8 cellular contexts compared by ENCODE assay signal in genomic region chr17:31936615-31937609, GRCh38. TPM values are rescaled to one million over a fixed set of nuclear protein-coding genes. Genes with fewer than 3 reads are reported as not detected.
A peak's percentile ranks its signal among the peaks of the same experiment; 100 is the strongest.
DNase-seq lines count a peak whose midpoint lies in the region; ATAC-seq and TF ChIP-seq lines count a peak whose summit lies in the region.
"Not testable (repeated sequence)": the region's sequence is repeated elsewhere in the genome, so short reads cannot be mapped to it uniquely, and the experiment has no call there.

SUZ12 (plus strand) TSS chr17:31937007; CDS start chr17:31937247, 240 bp downstream.

- ATAC-seq in GM18502 (IDR thresholded peaks at IDR 0.05; ENCODE audit: poor library complexity, unreplicated experiment) (peak; percentile 90), HG02943 (IDR thresholded peaks at IDR 0.05; ENCODE audit: low read depth, unreplicated experiment) (peak; percentile 78), right cardiac atrium (peak; percentile 100), psoas muscle (peak; percentile 100), upper lobe of right lung (peak; percentile 100)

- H3K27me3 ChIP-seq in right cardiac atrium (ENCODE audit: control insufficient read depth, insufficient read depth); psoas muscle (ENCODE audit: insufficient read depth in 3 of 3, low read length in 2 of 3); upper lobe of right lung: not testable (repeated sequence)

- peak within 1 kb of the TSS; percentile 94 for H3K4me3 ChIP-seq in right cardiac atrium (ENCODE audit: low read length)
- peak within 1 kb of the TSS; percentile 80 for H3K4me3 ChIP-seq in psoas muscle
- peak within 1 kb of the TSS; percentile 68 for H3K4me3 ChIP-seq in upper lobe of right lung

- intact Hi-C loops in T-helper 2 cell treated with Interferon-gamma antibody and Interleukin-4, amounts not matched to agents 100 ng/mL and 5 ng/mL, for 36 hours (cut with micrococcal nuclease) = loop anchor here (1.0 to 10.0 kb wide), 3 partner anchors 36 to 198 kb away; partner anchors contain the start of genes LRRC37B and UTP6
- intact Hi-C loops in right cardiac atrium (cut with DNase I); psoas muscle (cut with DNase I); upper lobe of right lung (cut with DNase I): not testable (repeated sequence)

- H3K4me1 ChIP-seq in right cardiac atrium (ENCODE audit: control insufficient read depth, insufficient read depth, low read length); psoas muscle; upper lobe of right lung: not testable (repeated sequence)

- H3K9me3 ChIP-seq in right cardiac atrium (ENCODE audit: control insufficient read depth, low read length); psoas muscle; upper lobe of right lung: not testable (repeated sequence)

- under 1% methylated on average over 91 of the region's 93 CpGs for WGBS in right cardiac atrium
- 0% methylated on average over 47 to 91 of the region's 93 CpGs for WGBS in psoas muscle, 3 donors

- H3K27ac ChIP-seq in right cardiac atrium (ENCODE audit: low read length) (peak within 1 kb of the TSS; percentile 96), psoas muscle (peak within 1 kb of the TSS; percentile 82), upper lobe of right lung (peak within 1 kb of the TSS; percentile 66)

- H3K36me3 ChIP-seq in psoas muscle (ENCODE audit: insufficient read depth in 1 of 2, low read depth in 1 of 2) (peaks cover 0 to 20% of the 10 kb centered on the region in 2 donors), upper lobe of right lung (peaks cover 14% of the 10 kb centered on the region)

- TF ChIP-seq CTCF in psoas muscle (IDR thresholded peaks at IDR 0.05); upper lobe of right lung (IDR thresholded peaks at IDR 0.05): not testable (repeated sequence)

- DNase-seq in NCI-H1930 (lab: John Stamatoyannopoulos, UW) (peak; percentile 69 to 83), amygdala (lab: John Stamatoyannopoulos, UW) (peak; percentile 19 to 92 (median 72)), right cardiac atrium (peak; percentile 84 to 95 (median 94)), psoas muscle (peak; percentile 86 to 93), upper lobe of right lung (peak; percentile 94)

RNA-seq across cellular contexts. Expression of gene SUZ12, which starts in this region (rescaled TPM):
- total RNA-seq in T-helper 2 cell treated with Interferon-gamma antibody and Interleukin-4, amounts not matched to agents 100 ng/mL and 5 ng/mL, for 36 hours = 63.3 and 65.9 TPM in 2 replicates
- total RNA-seq in right cardiac atrium (10 to 100 TPM; 15.3 to 17.3 (median 15.9) TPM), psoas muscle (10 to 100 TPM in 1 of 4 donors, 1 to 10 TPM in 3; 9.1 to 11.2 (median 9.8) TPM), upper lobe of right lung (24.9 TPM)
- polyA plus RNA-seq in right cardiac atrium (6.6 TPM), psoas muscle (10 to 100 TPM in 1 of 3 donors, 1 to 10 TPM in 2; 4.7 to 11.5 (median 6.3) TPM)

Comparison
In these comparisons a context has a peak if more than half of its experiments do, and no peak if none do; other contexts are left out.
1. Peak in every context shown above with its lines: DNase-seq, ATAC-seq, H3K4me3 ChIP-seq and H3K27ac ChIP-seq.